In the genomic region with DNA sequence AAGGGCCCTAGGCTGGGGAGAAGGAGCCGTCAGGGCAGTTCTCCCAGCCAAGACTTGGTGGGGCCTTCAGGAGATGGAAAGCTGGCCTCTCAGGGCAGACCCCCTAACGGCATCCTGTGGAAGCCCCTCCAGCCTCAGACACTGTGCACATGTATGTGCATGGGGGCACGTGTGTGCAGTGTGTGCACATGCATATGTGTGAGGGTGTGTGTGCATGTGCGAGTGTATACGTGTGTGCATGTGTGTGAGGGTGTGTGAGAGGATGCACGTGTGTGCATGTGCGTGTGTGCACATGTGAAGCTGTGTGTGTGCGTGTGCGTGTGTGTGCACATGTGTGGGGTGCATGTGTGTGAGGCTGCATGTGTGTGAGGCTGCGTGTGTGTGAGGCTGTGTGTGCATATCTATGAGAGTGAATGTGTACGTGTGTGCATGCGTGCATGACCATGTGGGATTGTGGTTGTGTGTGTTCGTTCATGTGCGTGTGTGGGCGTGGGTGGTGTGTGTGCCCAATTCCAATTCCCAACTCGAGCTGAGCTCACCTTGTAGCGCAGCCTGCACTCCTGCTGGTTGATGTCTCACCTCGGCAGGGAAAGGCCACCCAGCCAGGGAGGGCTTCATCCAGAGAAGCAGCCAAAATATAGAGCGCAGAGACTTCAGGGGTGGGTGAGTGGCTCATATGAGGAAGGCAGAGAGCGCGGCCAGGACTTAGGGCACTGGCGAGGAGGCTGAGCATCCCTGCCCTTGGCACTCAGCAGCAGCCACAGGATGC, we compare ENCODE assay signal across 23 cellular contexts.
A peak's percentile ranks its signal among the peaks of the same experiment; 100 is the strongest.
DNase-seq lines count a peak whose midpoint lies in the region; ATAC-seq and TF ChIP-seq lines count a peak whose summit lies in the region.
"Had no signal": no experiment of that assay in that cellular context is flagged by ENCODE, and none has a peak within 500 bp of the region (broad histone marks: within the 10 kb centered on the region; RNA-seq: fewer than 3 reads in every experiment).

No MANE protein-coding gene starts in this region.

- no peak overlapping the region for H3K27ac Mint-ChIP-seq in activated CD8-positive, alpha-beta memory T cell treated with anti-CD3 and anti-CD28 coated beads, Interleukin-2, amount 10 ng/mL, durations not matched to agents 7 days and 5 days
- no peak overlapping the region for H3K27ac Mint-ChIP-seq in MCF 10A (ENCODE audit: low read depth, unreplicated experiment)
- H3K27ac Mint-ChIP-seq: activated naive CD8-positive, alpha-beta T cell treated with anti-CD3 and anti-CD28 coated beads for 36 hours; activated T-helper 1 cell treated with anti-CD3 and anti-CD28 coated beads, Interleukin-12 subunit alpha, Interleukin-12 subunit beta, Interleukin-2, Interleukin-4 antibody, amounts not matched to agents 30 ng/mL and 10 ng/mL and 1 ng/mL, durations not matched to agents 14 hours and 24 hours and 36 hours had no signal

- H3K9me3 Mint-ChIP-seq in activated CD8-positive, alpha-beta memory T cell treated with anti-CD3 and anti-CD28 coated beads, Interleukin-2, amount 10 ng/mL, durations not matched to agents 7 days and 5 days (ENCODE audit: low read depth): no peaks in the 10 kb centered on the region
- no peaks in the 10 kb centered on the region for H3K9me3 Mint-ChIP-seq in MCF 10A (ENCODE audit: unreplicated experiment)
- H3K9me3 Mint-ChIP-seq: activated naive CD8-positive, alpha-beta T cell treated with anti-CD3 and anti-CD28 coated beads for 36 hours; activated T-helper 1 cell treated with anti-CD3 and anti-CD28 coated beads, Interleukin-12 subunit alpha, Interleukin-12 subunit beta, Interleukin-2, Interleukin-4 antibody, amounts not matched to agents 30 ng/mL and 10 ng/mL and 1 ng/mL, durations not matched to agents 14 hours and 24 hours and 36 hours had no signal

- H3K27me3 ChIP-seq in lower lobe of right lung (ENCODE audit: low read depth) (peaks cover 4% of the 10 kb centered on the region), upper lobe of left lung (no peaks in the 10 kb centered on the region)
- H3K27me3 ChIP-seq: ovary, Peyer's patch, uterus had no signal

- CTCF ChIA-PET in activated CD8-positive, alpha-beta memory T cell treated with anti-CD3 and anti-CD28 coated beads, Interleukin-2, amount 10 ng/mL, durations not matched to agents 7 days and 5 days (lab: Charles Lee): no interaction called here
- CTCF ChIA-PET in MCF 10A (lab: Yijun Ruan, JAX): no interaction called here

- no peak for TF ChIP-seq POLR2A in upper lobe of left lung (IDR thresholded peaks at IDR 0.05)

- H3K36me3 Mint-ChIP-seq in activated CD8-positive, alpha-beta memory T cell treated with anti-CD3 and anti-CD28 coated beads, Interleukin-2, amount 10 ng/mL, durations not matched to agents 7 days and 5 days: no peaks in the 10 kb centered on the region
- H3K36me3 Mint-ChIP-seq in MCF 10A (ENCODE audit: insufficient read depth, unreplicated experiment): peaks cover 4% of the 10 kb centered on the region
- H3K36me3 Mint-ChIP-seq: activated naive CD8-positive, alpha-beta T cell treated with anti-CD3 and anti-CD28 coated beads for 36 hours had no signal

- POLR2A ChIA-PET in MCF 10A (lab: Yijun Ruan, JAX): interaction anchor here (0.5 kb wide), 1 partner anchor 17 kb away, joined by 3 read pairs; no protein-coding TSS in a partner anchor

- WGBS in upper lobe of left lung, 2 donors: 86 to 87% methylated on average over 22 of the region's 22 CpGs

- no peak overlapping the region for H3K4me3 Mint-ChIP-seq in activated CD8-positive, alpha-beta memory T cell treated with anti-CD3 and anti-CD28 coated beads, Interleukin-2, amount 10 ng/mL, durations not matched to agents 7 days and 5 days
- no peak overlapping the region for H3K4me3 Mint-ChIP-seq in MCF 10A (ENCODE audit: unreplicated experiment)
- H3K4me3 Mint-ChIP-seq: activated naive CD8-positive, alpha-beta T cell treated with anti-CD3 and anti-CD28 coated beads for 36 hours; activated T-helper 1 cell treated with anti-CD3 and anti-CD28 coated beads, Interleukin-12 subunit alpha, Interleukin-12 subunit beta, Interleukin-2, Interleukin-4 antibody, amounts not matched to agents 30 ng/mL and 10 ng/mL and 1 ng/mL, durations not matched to agents 14 hours and 24 hours and 36 hours had no signal

- no peak overlapping the region for H3K27ac ChIP-seq in lower lobe of right lung
- H3K27ac ChIP-seq in upper lobe of left lung: no peak overlapping the region
- H3K27ac ChIP-seq: BLaER1 treated with 17β-estradiol and CSF1 and Interleukin-3, amounts not matched to agents 10 nM and 100 nM; ovary; Peyer's patch; uterus; WERI-Rb-1 had no signal

- DNase-seq in activated effector memory CD4-positive, alpha-beta T cell treated with anti-CD3 and anti-CD28 coated beads, Interleukin-2, amount 50 U/mL, for 16 hours: peak; percentile 42
- no peak for DNase-seq in activated effector memory CD4-positive, alpha-beta T cell treated with Interleukin-2 at 50 U/mL for 16 hours
- peak; percentile 30 for DNase-seq in activated CD8-positive, alpha-beta memory T cell treated with anti-CD3 and anti-CD28 coated beads, Interleukin-2, amount 10 ng/mL, durations not matched to agents 7 days and 5 days
- DNase-seq in lower lobe of right lung: peak; percentile 22
- peak; percentile 18 to 27 for DNase-seq in upper lobe of left lung
- DNase-seq in stimulated activated naive CD4-positive, alpha-beta T cell (lab: John Stamatoyannopoulos, UW): no peak
- no peak for DNase-seq in MCF 10A (ENCODE audit: unreplicated experiment)
- DNase-seq in omental fat pad (ENCODE audit: low spot score): no peak
- DNase-seq: ACHN; activated naive CD8-positive, alpha-beta T cell treated with anti-CD3 and anti-CD28 coated beads for 36 hours; effector memory CD4-positive, alpha-beta T cell; MM.1S; NCI-H1417 treated with DMSO at 0.1 percent for 48 hours; NCI-H510A treated with DMSO at 0.1 percent for 48 hours; ovary; uterus; WERI-Rb-1 had no signal

- no peak for ATAC-seq in activated CD8-positive, alpha-beta memory T cell treated with anti-CD3 and anti-CD28 coated beads, Interleukin-2, amount 10 ng/mL, durations not matched to agents 7 days and 5 days
- ATAC-seq in lower lobe of right lung (peak in 1 of 2 donors; percentile 28), upper lobe of left lung (ENCODE audit: low FRiP score in 2 of 2) (no peak), omental fat pad (ENCODE audit: low FRiP score) (no peak)
- ATAC-seq: right cardiac atrium had no signal

- no peak overlapping the region for H3K4me3 ChIP-seq in lower lobe of right lung
- H3K4me3 ChIP-seq in upper lobe of left lung: no peak overlapping the region
- H3K4me3 ChIP-seq: BLaER1 treated with 17β-estradiol and CSF1 and Interleukin-3, amounts not matched to agents 10 nM and 100 nM; ovary; Peyer's patch; uterus had no signal

- H3K9me3 ChIP-seq in lower lobe of right lung (no peaks in the 10 kb centered on the region), upper lobe of left lung (no peaks in the 10 kb centered on the region)
- H3K9me3 ChIP-seq: BLaER1 treated with 17β-estradiol and CSF1 and Interleukin-3, amounts not matched to agents 10 nM and 100 nM; Caco-2; ovary; Peyer's patch; SK-N-SH; uterus had no signal

- H3K4me1 Mint-ChIP-seq in activated CD8-positive, alpha-beta memory T cell treated with anti-CD3 and anti-CD28 coated beads, Interleukin-2, amount 10 ng/mL, durations not matched to agents 7 days and 5 days: no peaks in the 10 kb centered on the region
- H3K4me1 Mint-ChIP-seq in MCF 10A (ENCODE audit: insufficient read depth, unreplicated experiment): no peaks in the 10 kb centered on the region
- H3K4me1 Mint-ChIP-seq: activated naive CD8-positive, alpha-beta T cell treated with anti-CD3 and anti-CD28 coated beads for 36 hours had no signal

- H3K36me3 ChIP-seq in lower lobe of right lung (no peaks in the 10 kb centered on the region), upper lobe of left lung (no peaks in the 10 kb centered on the region)
- H3K36me3 ChIP-seq: BLaER1 treated with 17β-estradiol and CSF1 and Interleukin-3, amounts not matched to agents 10 nM and 100 nM; ovary; Peyer's patch; uterus; WERI-Rb-1 had no signal

- no peaks in the 10 kb centered on the region for H3K27me3 Mint-ChIP-seq in activated CD8-positive, alpha-beta memory T cell treated with anti-CD3 and anti-CD28 coated beads, Interleukin-2, amount 10 ng/mL, durations not matched to agents 7 days and 5 days
- peaks cover 11% of the 10 kb centered on the region for H3K27me3 Mint-ChIP-seq in MCF 10A (ENCODE audit: insufficient read depth, unreplicated experiment)

- H3K4me1 ChIP-seq in lower lobe of right lung (peaks cover 4% of the 10 kb centered on the region), upper lobe of left lung (peaks cover 0 to 8% (median 3%) of the 10 kb centered on the region in 4 donors)
- H3K4me1 ChIP-seq: Caco-2, uterus had no signal

- no TSS peak for BruUV-seq in MCF 10A (replicated peaks; lab: Mats Ljungman, UMichigan)

- no peak for TF ChIP-seq CTCF in lower lobe of right lung (IDR thresholded peaks at IDR 0.05)
- no peak for TF ChIP-seq CTCF in upper lobe of left lung (IDR thresholded peaks at IDR 0.05)
- no peak for TF ChIP-seq CTCF in MCF 10A (IDR thresholded peaks at IDR 0.05; ENCODE audit: unreplicated experiment)
- no peak for TF ChIP-seq CTCF in omental fat pad (IDR thresholded peaks at IDR 0.05)

- TF ChIP-seq EP300 in upper lobe of left lung (IDR thresholded peaks at IDR 0.05): no peak

- intact Hi-C loops in lower lobe of right lung (cut with DNase I): no loop called here
- intact Hi-C loops in MCF 10A (cut with micrococcal nuclease): no loop called here

Comparison
In these comparisons a context has a peak if more than half of its experiments do, and no peak if none do; other contexts are left out.
1. DNase-seq: peak in activated effector memory CD4-positive, alpha-beta T cell treated with anti-CD3 and anti-CD28 coated beads, Interleukin-2, amount 50 U/mL, for 16 hours (single experiment), activated CD8-positive, alpha-beta memory T cell treated with anti-CD3 and anti-CD28 coated beads, Interleukin-2, amount 10 ng/mL, durations not matched to agents 7 days and 5 days (single experiment), lower lobe of right lung (single experiment) and upper lobe of left lung (2 of 2); none in activated effector memory CD4-positive, alpha-beta T cell treated with Interleukin-2 at 50 U/mL for 16 hours (single experiment), stimulated activated naive CD4-positive, alpha-beta T cell (0 of 6), MCF 10A (single experiment) and omental fat pad (single experiment).